In the genomic region with DNA sequence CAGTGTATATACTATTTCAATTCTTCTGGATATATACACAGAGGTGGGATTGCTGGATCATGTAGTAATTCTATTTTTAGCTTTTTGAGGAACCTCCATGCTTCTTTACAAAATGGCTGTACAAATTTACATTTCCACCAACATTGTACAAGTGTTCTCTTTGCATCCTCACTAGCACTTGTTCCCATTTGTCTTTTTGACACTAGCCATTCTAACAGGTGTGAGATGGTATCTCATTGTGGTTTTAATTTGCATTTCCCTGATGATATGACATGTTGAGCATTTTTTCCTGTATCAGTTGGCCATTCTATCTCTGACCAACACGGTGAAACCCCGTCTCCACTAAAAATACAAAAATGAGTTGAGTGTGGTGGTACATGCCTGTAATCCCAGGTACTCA, we compare ENCODE assay signal across 19 cellular contexts.
DNase-seq lines count a peak whose midpoint lies in the region; ATAC-seq, FAIRE-seq and TF ChIP-seq lines count a peak whose summit lies in the region.
"Had no signal": no experiment of that assay in that cellular context is flagged by ENCODE, and none has a peak within 500 bp of the region (broad histone marks: within the 10 kb centered on the region; RNA-seq: fewer than 3 reads in every experiment).

No MANE protein-coding gene starts in this region.

- TF ChIP-seq CTCF in MM.1S (IDR thresholded peaks at IDR 0.05; ENCODE audit: low read length), result no peak
- no peak for TF ChIP-seq CTCF in VCaP (conservative IDR thresholded peaks at IDR 0.05)

- peak; percentile 23 for DNase-seq in MM.1S
- DNase-seq in RCC 7860 (ENCODE audit: low spot score), result no peak
- DNase-seq in midbrain (lab: John Stamatoyannopoulos, UW), result no peak
- DNase-seq: CD8-positive, alpha-beta T cell; COR-L47; DMS153; DND-41; GDM1 had no signal

- H3K36me3 ChIP-seq in BLaER1 treated with 17β-estradiol and CSF1 and Interleukin-3, amounts not matched to agents 10 nM and 100 nM, result no peaks in the 10 kb centered on the region
- H3K36me3 ChIP-seq in MM.1S (replicated peaks; ENCODE audit: insufficient read depth, low read length), result no peaks in the 10 kb centered on the region
- H3K36me3 ChIP-seq: HAP-1 had no signal

- peaks cover 9 to 30% (median 20%) of the 10 kb centered on the region in 10 experiments for H3K4me1 ChIP-seq in BLaER1 treated with 17β-estradiol and CSF1 and Interleukin-3, amounts not matched to agents 10 nM and 100 nM
- H3K4me1 ChIP-seq in MM.1S (ENCODE audit: low read length), result no peaks in the 10 kb centered on the region; the same call in 1 of the 2 replicates
- H3K4me1 ChIP-seq: HAP-1 had no signal

- no peaks in the 10 kb centered on the region for H3K79me2 ChIP-seq in MM.1S (ENCODE audit: low read length)

- ATAC-seq in GM21390 (IDR thresholded peaks at IDR 0.05; ENCODE audit: unreplicated experiment), result no peak
- no peak for ATAC-seq in HG03521 (IDR thresholded peaks at IDR 0.05; ENCODE audit: unreplicated experiment)
- ATAC-seq: CD8-positive, alpha-beta T cell; HepG2 had no signal

- no peak overlapping the region for H3K4me3 ChIP-seq in BLaER1 treated with 17β-estradiol and CSF1 and Interleukin-3, amounts not matched to agents 10 nM and 100 nM
- no peak overlapping the region for H3K4me3 ChIP-seq in MM.1S (ENCODE audit: low read length)
- H3K4me3 ChIP-seq: HAP-1 had no signal

- H3F3A ChIP-seq in MM.1S (ENCODE audit: insufficient read depth, low read length), result no peaks in the 10 kb centered on the region

- FAIRE-seq in RCC 7860 (lab: Jason Lieb, UNC), result no peak
- FAIRE-seq: A204.1, D721Med, GM19239, H1, HepG2 had no signal

- H2AFZ ChIP-seq in MM.1S (ENCODE audit: low read length), result no peak overlapping the region

- H3K4me2 ChIP-seq in BLaER1 treated with 17β-estradiol and CSF1 and Interleukin-3, amounts not matched to agents 10 nM and 100 nM, result peak overlapping the region in 6 of 11 experiments; percentile 5 to 51 (median 29); a peak in 8 of 22 replicates
- no peak overlapping the region for H3K4me2 ChIP-seq in MM.1S (ENCODE audit: low read depth, low read length)
- H3K4me2 ChIP-seq: KMS-11 had no signal

- no peak overlapping the region for H3K27ac ChIP-seq in BLaER1 treated with 17β-estradiol and CSF1 and Interleukin-3, amounts not matched to agents 10 nM and 100 nM
- H3K27ac ChIP-seq in MM.1S (ENCODE audit: low read length) (no peak overlapping the region), VCaP (peak overlapping the region; percentile 100)
- H3K27ac ChIP-seq: KMS-11 had no signal

- peaks cover 0 to 4% (median 0%) of the 10 kb centered on the region in 11 experiments; a peak in 1 of 22 replicates for H3K9me3 ChIP-seq in BLaER1 treated with 17β-estradiol and CSF1 and Interleukin-3, amounts not matched to agents 10 nM and 100 nM (replicated peaks in 1 of 11)
- H3K9me3 ChIP-seq in MM.1S (replicated peaks; ENCODE audit: insufficient read depth, low read length), result no peaks in the 10 kb centered on the region
- H3K9me3 ChIP-seq: HAP-1 had no signal

- H3K27me3 ChIP-seq in BLaER1 treated with 17β-estradiol and CSF1 and Interleukin-3, amounts not matched to agents 10 nM and 100 nM, result 0 out of 22 replicates have a peak, but pooled peaks cover 0 to 7% (median 0%) of the 10 kb centered on the region in 11 experiments
- peaks cover 71% of the 10 kb centered on the region for H3K27me3 ChIP-seq in MM.1S (replicated peaks; ENCODE audit: insufficient read depth, low read length)

- H3K9ac ChIP-seq in BLaER1 treated with 17β-estradiol and CSF1 and Interleukin-3, amounts not matched to agents 10 nM and 100 nM, result no peak overlapping the region
- H3K9ac ChIP-seq in MM.1S (ENCODE audit: low read length), result no peak overlapping the region
- H3K9ac ChIP-seq: KMS-11 had no signal

- H3K9me2 ChIP-seq in MM.1S (replicated peaks; ENCODE audit: insufficient read depth, low read length), result no peaks in the 10 kb centered on the region

- H4K20me1 ChIP-seq in BLaER1 treated with 17β-estradiol and CSF1 and Interleukin-3, amounts not matched to agents 10 nM and 100 nM, result no peaks in the 10 kb centered on the region; a peak in 1 of 22 replicates
- no peaks in the 10 kb centered on the region for H4K20me1 ChIP-seq in MM.1S (ENCODE audit: insufficient read depth, low read length)
